ENCODE assay signal across 2 cellular contexts in genomic region chr10:127524229-127524628, GRCh38.
TF ChIP-seq lines count a peak whose summit lies in the region.

No MANE protein-coding gene starts in this region.

TF ChIP-seq in GM23338, 12 proteins besides CTCF, POLR2A, EP300 and RAD21:
- TF ChIP-seq ETS1 (IDR thresholded peaks at IDR 0.05) (no peak), CREB1 (CRISPR knock-in tag; IDR thresholded peaks at IDR 0.05; ENCODE audit: low read depth) (no peak), NANOG (IDR thresholded peaks at IDR 0.05; ENCODE audit: borderline replicate concordance) (no peak), POLR2AphosphoS5 (IDR thresholded peaks at IDR 0.05; ENCODE audit: low read depth) (no peak), REST (IDR thresholded peaks at IDR 0.05; ENCODE audit: unreplicated experiment) (no peak)

TF ChIP-seq in H1, 55 proteins besides CTCF, POLR2A, EP300 and RAD21:
- no peak for TF ChIP-seq KDM5A (IDR thresholded peaks at IDR 0.05; ENCODE audit: low read length)
- TF ChIP-seq GABPA (IDR thresholded peaks at IDR 0.05; ENCODE audit: borderline replicate concordance, insufficient read depth, low read length), result no peak
- no peak for TF ChIP-seq FOSL1 (IDR thresholded peaks at IDR 0.05; ENCODE audit: insufficient read depth, low read depth, low read length)
- no peak for TF ChIP-seq MAFK (IDR thresholded peaks at IDR 0.05; ENCODE audit: low read depth, low read length)
- TF ChIP-seq CEBPB (IDR thresholded peaks at IDR 0.05; ENCODE audit: low read depth, low read length), result no peak
- no peak for TF ChIP-seq TEAD4 (IDR thresholded peaks at IDR 0.05; ENCODE audit: low read depth, low read length)
- no peak for TF ChIP-seq SIX5 (IDR thresholded peaks at IDR 0.05; ENCODE audit: low read depth, low read length)
- TF ChIP-seq TBP (IDR thresholded peaks at IDR 0.05; ENCODE audit: low read depth, low read length), result no peak
- no peak for TF ChIP-seq JUN (IDR thresholded peaks at IDR 0.05; ENCODE audit: low read depth, low read length)
- TF ChIP-seq YY1 (IDR thresholded peaks at IDR 0.05; ENCODE audit: low read depth, low read length), result no peak
- no peak for TF ChIP-seq POU5F1 (IDR thresholded peaks at IDR 0.05; ENCODE audit: low read depth, low read length)
- no peak for TF ChIP-seq CREB1 (IDR thresholded peaks at IDR 0.05)
- TF ChIP-seq EZH2 (IDR thresholded peaks at IDR 0.05; ENCODE audit: low read depth, low read length, severe bottlenecking), result no peak
- no peak for TF ChIP-seq SUZ12 (IDR thresholded peaks at IDR 0.05; ENCODE audit: low read length)
- TF ChIP-seq TAF1 (IDR thresholded peaks at IDR 0.05; ENCODE audit: low read depth, low read length), result no peak
